Comparison of ENCODE assay signal across 8 cellular contexts in the genomic region with DNA sequence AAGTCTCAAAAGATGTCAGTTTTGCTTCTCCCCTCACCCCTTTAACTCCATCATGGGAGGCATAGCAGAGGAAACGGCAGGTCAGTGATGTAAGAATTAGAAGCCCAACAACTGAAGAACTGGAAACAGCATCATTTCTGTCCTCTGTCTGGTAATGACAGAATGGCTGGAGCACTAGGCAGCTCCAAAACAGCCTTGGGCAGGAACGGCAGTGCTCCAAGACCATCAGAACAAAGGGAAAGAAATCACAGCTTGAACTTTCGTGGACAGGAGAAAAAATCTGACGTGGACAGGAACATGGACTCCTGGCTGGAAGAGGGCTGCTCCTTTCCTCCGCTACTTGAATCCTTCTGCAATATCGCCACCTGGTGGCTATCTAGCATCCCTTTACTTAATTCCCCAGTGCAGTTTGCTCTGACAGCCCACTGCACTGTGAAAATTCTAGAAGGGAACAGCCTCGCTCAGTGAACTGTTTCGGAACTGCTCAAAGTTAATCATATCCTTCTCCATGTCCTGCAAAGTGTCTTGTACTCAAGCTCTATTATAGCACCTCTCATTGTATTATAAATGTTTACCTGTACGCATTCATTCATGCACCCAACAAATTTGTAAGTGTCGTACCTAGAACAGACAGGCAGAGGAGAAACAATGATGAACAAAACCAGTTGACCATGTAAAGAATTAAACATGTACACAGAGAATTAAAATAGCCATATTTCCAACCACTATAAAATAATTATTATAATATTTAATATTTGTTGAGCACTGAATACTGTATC. TPM values are rescaled to one million over a fixed set of nuclear protein-coding genes. Genes with fewer than 3 reads are reported as not detected.
DNase-seq lines count a peak whose midpoint lies in the region; ATAC-seq and TF ChIP-seq lines count a peak whose summit lies in the region.

No MANE protein-coding gene starts in this region.

- TF ChIP-seq CTCF in CD14-positive monocyte (IDR thresholded peaks at IDR 0.05), result peak; percentile 71
- TF ChIP-seq CTCF in liver (IDR thresholded peaks at IDR 0.05; ENCODE audit: low read depth, low read length, missing input control), result peak; percentile 67

- H3K36me3 Mint-ChIP-seq in CD14-positive monocyte, result peaks cover under 1% of the 10 kb centered on the region in 2 donors

- H3K27ac ChIP-seq in liver (ENCODE audit: low read depth in 1 of 2, low read length in 2 of 2), result no peak overlapping the region

- 23% methylated on average over 10 of the region's 10 CpGs for WGBS in liver

- H3K27me3 Mint-ChIP-seq in CD14-positive monocyte (ENCODE audit: low read depth in 3 of 3), result peaks cover 0 to 9% (median 0%) of the 10 kb centered on the region in 3 donors

- no peaks in the 10 kb centered on the region for H3K9me3 ChIP-seq in liver (ENCODE audit: control insufficient read depth in 4 of 4, low read length in 3 of 4)

- H3K27me3 ChIP-seq in liver (ENCODE audit: control insufficient read depth in 4 of 4, insufficient read depth in 4 of 4, low read length in 3 of 4), result peaks cover 0 to 3% (median 0%) of the 10 kb centered on the region in 4 donors

- no peak for DNase-seq in CD14-positive monocyte (ENCODE audit: low spot score)
- DNase-seq in NCI-H226, result peak; percentile 33
- peak; percentile 54 for DNase-seq in activated CD4-positive, alpha-beta T cell treated with anti-CD3 and anti-CD28 coated beads for 48 hours
- peak; percentile 80 for DNase-seq in dedifferentiated amniotic fluid mesenchymal stem cell (ENCODE audit: extremely low spot score)
- DNase-seq in stimulated activated CD8-positive, alpha-beta memory T cell treated with anti-CD3 and anti-CD28 coated beads, Interleukin-4, amount 100 ng/mL, for 48 hours, result peak; percentile 53

- H3K27ac Mint-ChIP-seq in CD14-positive monocyte, result no peak overlapping the region

- no peak overlapping the region for H3K9ac ChIP-seq in liver (ENCODE audit: low read depth in 1 of 2, low read length in 2 of 2)

- TF ChIP-seq RAD21 in liver (IDR thresholded peaks at IDR 0.05), result peak; percentile 77 to 89

- peaks cover 0 to 2% (median 0%) of the 10 kb centered on the region in 4 donors for H3K36me3 ChIP-seq in liver (ENCODE audit: control insufficient read depth in 4 of 4, insufficient read depth in 3 of 4, low read depth in 1 of 4, low read length in 3 of 4)

- peak overlapping the region; percentile 51 to 75 for H3K4me3 Mint-ChIP-seq in CD14-positive monocyte

- intact Hi-C loops in CD14-positive monocyte (cut with micrococcal nuclease), result loop anchor here in 1 of 2 donors (2.0 to 10.0 kb wide), 2 partner anchors 38 to 292 kb away; no protein-coding TSS in a partner anchor

- H3K4me1 ChIP-seq in liver (ENCODE audit: control insufficient read depth in 4 of 4, insufficient read depth in 4 of 4, low read length in 3 of 4), result peaks cover 0 to 4% (median 0%) of the 10 kb centered on the region in 4 donors

- ATAC-seq in GM19043 (IDR thresholded peaks at IDR 0.05; ENCODE audit: low read depth, unreplicated experiment), result peak; percentile 88
- ATAC-seq in HG03280 (IDR thresholded peaks at IDR 0.05; ENCODE audit: unreplicated experiment), result peak; percentile 91

- peaks cover 0 to 8% (median 0%) of the 10 kb centered on the region in 7 donors for H3K9me3 Mint-ChIP-seq in CD14-positive monocyte

- H3K4me3 ChIP-seq in liver (ENCODE audit: low read depth in 1 of 3, low read length in 3 of 3), result peak overlapping the region in 1 of 3 donors; percentile 33

- peaks cover 14% of the 10 kb centered on the region for H3K4me1 Mint-ChIP-seq in CD14-positive monocyte

TF ChIP-seq in liver, 16 proteins besides CTCF, POLR2A, EP300 and RAD21:
- TF ChIP-seq YY1 (IDR thresholded peaks at IDR 0.05) (peak; percentile 38), FOXA2 (IDR thresholded peaks at IDR 0.05) (no peak), RXRA (IDR thresholded peaks at IDR 0.05) (no peak)

RNA-seq across cellular contexts. Expression of gene SLC25A53, which starts 20.4 kb away (rescaled TPM):
- polyA plus RNA-seq in CD14-positive monocyte (1 to 10 TPM; 7.6 to 9.6 TPM), liver (1 to 10 TPM; 2.8 to 6.3 TPM)
- total RNA-seq in liver, result 1 to 10 TPM; 7.9 to 8.5 TPM

RNA-seq across cellular contexts. Expression of gene ZCCHC18, which starts 24.1 kb away (rescaled TPM):
- not detected for polyA plus RNA-seq in CD14-positive monocyte
- total RNA-seq in liver, result under 1 TPM; 0.09 to 0.25 TPM
- under 1 TPM in 1 of 2 donors, not detected in 1; 0.05 TPM for polyA plus RNA-seq in liver

RNA-seq across cellular contexts. Expression of gene FAM199X, which starts 29.8 kb away (rescaled TPM):
- polyA plus RNA-seq in CD14-positive monocyte (1 to 10 TPM; 5.0 to 8.2 TPM), liver (1 to 10 TPM; 3.9 to 4.0 TPM)
- 10 to 100 TPM; 11.8 to 13.6 TPM for total RNA-seq in liver
